Comparison of ENCODE assay signal across 15 cellular contexts in genomic region chr10:31404640-31405039, GRCh38.
DNase-seq lines count a peak whose midpoint lies in the region; ATAC-seq, FAIRE-seq and TF ChIP-seq lines count a peak whose summit lies in the region.
"Had no signal": no experiment of that assay in that cellular context is flagged by ENCODE, and none has a peak within 500 bp of the region (broad histone marks: within the 10 kb centered on the region; RNA-seq: fewer than 3 reads in every experiment).

No MANE protein-coding gene starts in this region.

- peaks cover 13% of the 10 kb centered on the region for H3K4me1 Mint-ChIP-seq in T-helper 2 cell treated with Interferon-gamma antibody and Interleukin-4, amounts not matched to agents 5 μg/mL and 100 μg/mL, for 36 hours (ENCODE audit: low read depth)

- no peaks in the 10 kb centered on the region for H3K27me3 Mint-ChIP-seq in T-helper 2 cell treated with Interferon-gamma antibody and Interleukin-4, amounts not matched to agents 5 μg/mL and 100 μg/mL, for 36 hours (ENCODE audit: low read depth)
- H3K27me3 Mint-ChIP-seq: dendritic cell treated with granulocyte-macrophage colony-stimulating factor and Interleukin-4, amounts not matched to agents 40 ng/mL and 50 ng/mL, for 4 days; IgD-negative memory B cell; stimulated activated naive CD8-positive, alpha-beta T cell treated with anti-CD3 and anti-CD28 coated beads, Interleukin-15, Interleukin-2, amounts not matched to agents 100 ng/mL and 50 ng/mL, for 24 hours had no signal

- no peak overlapping the region for H3K4me3 ChIP-seq in AG10803 (ENCODE audit: low read length)

- FAIRE-seq in GM18507 (lab: Jason Lieb, UNC) (peak; percentile 33), GM19239 (lab: Jason Lieb, UNC) (no peak)

- intact Hi-C loops in left cardiac atrium (cut with DNase I), result no loop called here

- peaks cover 16% of the 10 kb centered on the region for H3K9me3 Mint-ChIP-seq in T-helper 2 cell treated with Interferon-gamma antibody and Interleukin-4, amounts not matched to agents 5 μg/mL and 100 μg/mL, for 36 hours

- TF ChIP-seq CTCF in AG10803 (conservative IDR thresholded peaks at IDR 0.05; ENCODE audit: low read length), result no peak

- H3K4me3 Mint-ChIP-seq in T-helper 2 cell treated with Interferon-gamma antibody and Interleukin-4, amounts not matched to agents 5 μg/mL and 100 μg/mL, for 36 hours, result no peak overlapping the region
- H3K4me3 Mint-ChIP-seq: dendritic cell treated with granulocyte-macrophage colony-stimulating factor and Interleukin-4, amounts not matched to agents 40 ng/mL and 50 ng/mL, for 4 days; stimulated activated naive CD8-positive, alpha-beta T cell treated with anti-CD3 and anti-CD28 coated beads, Interleukin-15, Interleukin-2, amounts not matched to agents 100 ng/mL and 50 ng/mL, for 24 hours had no signal

- H3K27ac Mint-ChIP-seq in T-helper 2 cell treated with Interferon-gamma antibody and Interleukin-4, amounts not matched to agents 5 μg/mL and 100 μg/mL, for 36 hours, result peak overlapping the region; percentile 2
- H3K27ac Mint-ChIP-seq: dendritic cell treated with granulocyte-macrophage colony-stimulating factor and Interleukin-4, amounts not matched to agents 40 ng/mL and 50 ng/mL, for 4 days; IgD-negative memory B cell; stimulated activated naive CD8-positive, alpha-beta T cell treated with anti-CD3 and anti-CD28 coated beads, Interleukin-15, Interleukin-2, amounts not matched to agents 100 ng/mL and 50 ng/mL, for 24 hours had no signal

- ATAC-seq in left cardiac atrium, result peak; percentile 88 to 92

- DNase-seq in AG10803 (ENCODE audit: low read depth), result peak; percentile 24
- DNase-seq in GM18507 (ENCODE audit: extremely low spot score, insufficient read length, low read depth), result no peak
- no peak for DNase-seq in T-helper 2 cell treated with Interferon-gamma antibody and Interleukin-4, amounts not matched to agents 5 μg/mL and 100 μg/mL, for 36 hours (ENCODE audit: low spot score)
- DNase-seq in left cardiac atrium, result no peak
- no peak for DNase-seq in NCI-H2196 treated with DMSO at 0.1 percent for 48 hours (lab: John Stamatoyannopoulos, UW; ENCODE audit: unreplicated experiment)
- no peak for DNase-seq in HuH-7.5 (ENCODE audit: low spot score)
- DNase-seq in GM19239 (ENCODE audit: insufficient read length, low spot score), result no peak
- DNase-seq in COR-L47 (lab: John Stamatoyannopoulos, UW), result no peak
- DNase-seq: activated CD8-positive, alpha-beta memory T cell treated with anti-CD3 and anti-CD28 coated beads, Interleukin-2, amount 50 U/mL, for 4 hours; islet precursor cell; NCI-H2029 treated with DMSO at 0.1 percent for 48 hours; WERI-Rb-1 had no signal

- H3K36me3 Mint-ChIP-seq in T-helper 2 cell treated with Interferon-gamma antibody and Interleukin-4, amounts not matched to agents 5 μg/mL and 100 μg/mL, for 36 hours (ENCODE audit: low read depth), result peaks cover 27% of the 10 kb centered on the region
